Comparison of ENCODE assay signal across 8 cellular contexts in the genomic region with DNA sequence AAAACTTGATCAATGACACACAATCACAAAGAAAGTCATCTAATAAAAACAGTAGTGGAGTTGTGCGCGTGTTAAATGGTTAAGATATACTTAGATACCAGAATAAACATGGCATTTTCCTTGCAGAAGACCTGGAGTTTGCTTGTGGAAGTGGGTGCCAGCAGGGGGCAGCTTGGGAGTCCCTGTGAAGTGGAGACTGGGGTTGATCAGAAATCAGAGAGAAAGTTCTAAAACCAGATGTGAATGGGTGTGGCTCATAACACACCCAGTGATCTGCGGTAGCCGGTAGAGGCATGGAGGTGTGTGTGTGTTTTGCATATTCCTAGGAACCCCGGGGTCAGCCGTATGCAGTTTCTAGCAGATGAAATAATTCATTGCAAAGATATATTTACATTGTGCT.
DNase-seq lines count a peak whose midpoint lies in the region; ATAC-seq and TF ChIP-seq lines count a peak whose summit lies in the region.

No MANE protein-coding gene starts in this region.

- peak; percentile 63 for DNase-seq in SW480 (ENCODE audit: low spot score)
- DNase-seq in astrocyte of the spinal cord (ENCODE audit: low read depth, low spot score) = peak; percentile 34
- DNase-seq in lung microvascular endothelial cell (ENCODE audit: low read depth in 2 of 2) = peak; percentile 56 to 61
- no peak for DNase-seq in stimulated activated naive B cell treated with anti-CD40 and anti-IgM and Interleukin-4, amounts not matched to agents 10 μg/mL and 1 μg/mL and 100 μg/mL, for 72 hours
- DNase-seq in HK-2 (ENCODE audit: unreplicated experiment) = no peak
- DNase-seq in glomerular visceral epithelial cell (ENCODE audit: extremely low spot score) = no peak
- DNase-seq in cortex of kidney (lab: John Stamatoyannopoulos, UW) = no peak

- H3K4me3 ChIP-seq in astrocyte of the spinal cord (ENCODE audit: low read depth, low read length) = no peak overlapping the region

- H3K27me3 Mint-ChIP-seq in stimulated activated naive B cell treated with anti-CD40 and anti-IgM and Interleukin-4, amounts not matched to agents 10 μg/mL and 1 μg/mL and 100 μg/mL, for 72 hours = no peaks in the 10 kb centered on the region

- H3K4me1 Mint-ChIP-seq in stimulated activated naive B cell treated with anti-CD40 and anti-IgM and Interleukin-4, amounts not matched to agents 10 μg/mL and 1 μg/mL and 100 μg/mL, for 72 hours = peaks cover 12 to 28% of the 10 kb centered on the region in 2 donors

- ATAC-seq in GM19035 (IDR thresholded peaks at IDR 0.05; ENCODE audit: unreplicated experiment) = peak; percentile 51
- peak; percentile 44 to 53 for ATAC-seq in stimulated activated naive B cell treated with anti-CD40 and anti-IgM and Interleukin-4, amounts not matched to agents 10 μg/mL and 1 μg/mL and 100 μg/mL, for 72 hours (replicated peaks)

- H3K36me3 Mint-ChIP-seq in stimulated activated naive B cell treated with anti-CD40 and anti-IgM and Interleukin-4, amounts not matched to agents 10 μg/mL and 1 μg/mL and 100 μg/mL, for 72 hours = no peaks in the 10 kb centered on the region

- H3K4me3 Mint-ChIP-seq in stimulated activated naive B cell treated with anti-CD40 and anti-IgM and Interleukin-4, amounts not matched to agents 10 μg/mL and 1 μg/mL and 100 μg/mL, for 72 hours = no peak overlapping the region

- peaks cover 0 to 2% of the 10 kb centered on the region in 2 donors for H3K9me3 Mint-ChIP-seq in stimulated activated naive B cell treated with anti-CD40 and anti-IgM and Interleukin-4, amounts not matched to agents 10 μg/mL and 1 μg/mL and 100 μg/mL, for 72 hours

- peak; percentile 41 for TF ChIP-seq CTCF in astrocyte of the spinal cord (IDR thresholded peaks at IDR 0.05; ENCODE audit: low read depth, low read length)

- in situ Hi-C loops in astrocyte of the spinal cord (cut with HindIII; ENCODE audit: low sequenced_read_pairs) = no loop called here

- no peak overlapping the region for H3K27ac Mint-ChIP-seq in stimulated activated naive B cell treated with anti-CD40 and anti-IgM and Interleukin-4, amounts not matched to agents 10 μg/mL and 1 μg/mL and 100 μg/mL, for 72 hours

Comparison
In these comparisons a context has a peak if more than half of its experiments do, and no peak if none do; other contexts are left out.
1. DNase-seq: peak in SW480 (single experiment), astrocyte of the spinal cord (single experiment) and lung microvascular endothelial cell (2 of 2); none in stimulated activated naive B cell treated with anti-CD40 and anti-IgM and Interleukin-4, amounts not matched to agents 10 μg/mL and 1 μg/mL and 100 μg/mL, for 72 hours (single experiment), HK-2 (single experiment), glomerular visceral epithelial cell (single experiment) and cortex of kidney (single experiment).